15 cellular contexts compared by ENCODE assay signal in the genomic region with DNA sequence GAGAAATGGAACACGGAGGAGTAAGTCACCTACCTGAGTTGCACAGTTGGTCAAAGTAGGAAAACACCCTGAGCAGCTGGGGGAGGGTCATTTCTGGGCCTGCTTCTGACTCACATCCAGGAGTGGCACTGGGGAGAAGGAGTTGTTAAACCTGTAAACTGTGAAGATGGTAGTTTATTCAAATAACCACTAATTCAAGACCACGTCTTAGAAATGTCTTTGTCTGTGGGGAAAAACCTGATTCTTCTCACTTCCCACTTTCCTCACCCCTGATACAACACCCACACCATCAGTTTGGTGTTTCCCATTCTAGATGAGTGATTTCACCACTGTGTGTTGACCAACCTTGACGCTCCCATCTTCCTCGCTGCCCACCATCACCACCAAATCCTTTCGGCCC.
A peak's percentile ranks its signal among the peaks of the same experiment; 100 is the strongest.
DNase-seq lines count a peak whose midpoint lies in the region; ATAC-seq and TF ChIP-seq lines count a peak whose summit lies in the region.
"Had no signal": no experiment of that assay in that cellular context is flagged by ENCODE, and none has a peak within 500 bp of the region (broad histone marks: within the 10 kb centered on the region; RNA-seq: fewer than 3 reads in every experiment).

No MANE protein-coding gene starts in this region.

- no peak overlapping the region for H3K27ac ChIP-seq in breast epithelium
- H3K27ac ChIP-seq: 22Rv1, thoracic aorta had no signal

- no peaks in the 10 kb centered on the region for H3K36me3 ChIP-seq in breast epithelium
- H3K36me3 ChIP-seq: thoracic aorta had no signal

- H3K27ac Mint-ChIP-seq in MCF 10A (ENCODE audit: low read depth, unreplicated experiment) = no peak overlapping the region
- H3K27ac Mint-ChIP-seq in stimulated activated naive B cell treated with anti-CD40 and anti-IgM and Interleukin-4, amounts not matched to agents 10 μg/mL and 1 μg/mL and 100 μg/mL, for 72 hours = no peak overlapping the region
- H3K27ac Mint-ChIP-seq: activated naive CD8-positive, alpha-beta T cell treated with anti-CD3 and anti-CD28 coated beads, Interleukin-2, amount 10 ng/mL, durations not matched to agents 7 days and 5 days had no signal

- DNase-seq in MCF 10A (ENCODE audit: unreplicated experiment) (peak; percentile 44), breast epithelium (ENCODE audit: low spot score in 2 of 2) (no peak), NCI-H1105 (lab: John Stamatoyannopoulos, UW) (no peak), NCI-H526 treated with DMSO at 0.1 percent for 48 hours (lab: John Stamatoyannopoulos, UW) (no peak)
- DNase-seq in stimulated activated naive B cell treated with anti-CD40 and anti-IgM and Interleukin-4, amounts not matched to agents 10 μg/mL and 1 μg/mL and 100 μg/mL, for 72 hours = peak; percentile 24
- DNase-seq in effector CD4-positive, alpha-beta T cell = no peak
- DNase-seq: activated naive CD8-positive, alpha-beta T cell treated with anti-CD3 and anti-CD28 coated beads, Interleukin-2, amount 10 ng/mL, durations not matched to agents 7 days and 5 days; Caco-2; right cardiac atrium; T1000 had no signal

- no peak overlapping the region for H3K4me3 Mint-ChIP-seq in MCF 10A (ENCODE audit: unreplicated experiment)
- H3K4me3 Mint-ChIP-seq in stimulated activated naive B cell treated with anti-CD40 and anti-IgM and Interleukin-4, amounts not matched to agents 10 μg/mL and 1 μg/mL and 100 μg/mL, for 72 hours = no peak overlapping the region
- H3K4me3 Mint-ChIP-seq: activated naive CD8-positive, alpha-beta T cell treated with anti-CD3 and anti-CD28 coated beads, Interleukin-2, amount 10 ng/mL, durations not matched to agents 7 days and 5 days had no signal

- POLR2A ChIA-PET in MCF 10A (lab: Yijun Ruan, JAX) = no interaction called here

- H3K4me3 ChIP-seq in breast epithelium = no peak overlapping the region
- H3K4me3 ChIP-seq: K562, thoracic aorta had no signal

- H3K36me3 Mint-ChIP-seq in MCF 10A (ENCODE audit: insufficient read depth, unreplicated experiment) = peaks cover 4% of the 10 kb centered on the region
- no peaks in the 10 kb centered on the region for H3K36me3 Mint-ChIP-seq in stimulated activated naive B cell treated with anti-CD40 and anti-IgM and Interleukin-4, amounts not matched to agents 10 μg/mL and 1 μg/mL and 100 μg/mL, for 72 hours
- H3K36me3 Mint-ChIP-seq: activated naive CD8-positive, alpha-beta T cell treated with anti-CD3 and anti-CD28 coated beads, Interleukin-2, amount 10 ng/mL, durations not matched to agents 7 days and 5 days had no signal

- BruUV-seq in MCF 10A (replicated peaks; lab: Mats Ljungman, UMichigan) = no TSS peak

- peak; percentile 81 for ATAC-seq in HG02588 (IDR thresholded peaks at IDR 0.05; ENCODE audit: unreplicated experiment)
- ATAC-seq in HG03432 (IDR thresholded peaks at IDR 0.05; ENCODE audit: unreplicated experiment) = peak; percentile 88
- ATAC-seq in stimulated activated naive B cell treated with anti-CD40 and anti-IgM and Interleukin-4, amounts not matched to agents 10 μg/mL and 1 μg/mL and 100 μg/mL, for 72 hours (replicated peaks) = peak; percentile 89 to 94
- ATAC-seq: K562, right cardiac atrium had no signal

- CTCF ChIA-PET in MCF 10A (lab: Yijun Ruan, JAX) = no interaction called here

- H3K4me1 ChIP-seq in breast epithelium = no peaks in the 10 kb centered on the region
- H3K4me1 ChIP-seq: Caco-2 had no signal

- no peaks in the 10 kb centered on the region for H3K9me3 Mint-ChIP-seq in MCF 10A (ENCODE audit: unreplicated experiment)
- peaks cover 5 to 12% of the 10 kb centered on the region in 2 donors for H3K9me3 Mint-ChIP-seq in stimulated activated naive B cell treated with anti-CD40 and anti-IgM and Interleukin-4, amounts not matched to agents 10 μg/mL and 1 μg/mL and 100 μg/mL, for 72 hours
- H3K9me3 Mint-ChIP-seq: activated naive CD8-positive, alpha-beta T cell treated with anti-CD3 and anti-CD28 coated beads, Interleukin-2, amount 10 ng/mL, durations not matched to agents 7 days and 5 days had no signal

- TF ChIP-seq POLR2A in breast epithelium (IDR thresholded peaks at IDR 0.05) = no peak

- H3K9me3 ChIP-seq in breast epithelium = no peaks in the 10 kb centered on the region
- H3K9me3 ChIP-seq: Caco-2, thoracic aorta had no signal

- intact Hi-C loops in MCF 10A (cut with micrococcal nuclease) = no loop called here
- intact Hi-C loops in breast epithelium (cut with DNase I; ENCODE audit: low total_unique reads) = no loop called here

- TF ChIP-seq CTCF in MCF 10A (IDR thresholded peaks at IDR 0.05; ENCODE audit: unreplicated experiment) (no peak), breast epithelium (IDR thresholded peaks at IDR 0.05) (no peak)

- H3K27me3 ChIP-seq in breast epithelium = no peaks in the 10 kb centered on the region

- no peaks in the 10 kb centered on the region for H3K27me3 Mint-ChIP-seq in MCF 10A (ENCODE audit: insufficient read depth, unreplicated experiment)
- peaks cover 0 to 7% of the 10 kb centered on the region in 2 donors for H3K27me3 Mint-ChIP-seq in stimulated activated naive B cell treated with anti-CD40 and anti-IgM and Interleukin-4, amounts not matched to agents 10 μg/mL and 1 μg/mL and 100 μg/mL, for 72 hours
- H3K27me3 Mint-ChIP-seq: activated naive CD8-positive, alpha-beta T cell treated with anti-CD3 and anti-CD28 coated beads, Interleukin-2, amount 10 ng/mL, durations not matched to agents 7 days and 5 days had no signal

- H3K4me1 Mint-ChIP-seq in MCF 10A (ENCODE audit: insufficient read depth, unreplicated experiment) = peaks cover 6% of the 10 kb centered on the region
- peaks cover 7 to 15% of the 10 kb centered on the region in 2 donors for H3K4me1 Mint-ChIP-seq in stimulated activated naive B cell treated with anti-CD40 and anti-IgM and Interleukin-4, amounts not matched to agents 10 μg/mL and 1 μg/mL and 100 μg/mL, for 72 hours
- H3K4me1 Mint-ChIP-seq: activated naive CD8-positive, alpha-beta T cell treated with anti-CD3 and anti-CD28 coated beads, Interleukin-2, amount 10 ng/mL, durations not matched to agents 7 days and 5 days had no signal

Comparison
In these comparisons a context has a peak if more than half of its experiments do, and no peak if none do; other contexts are left out.
1. DNase-seq: peak in MCF 10A (single experiment) and stimulated activated naive B cell treated with anti-CD40 and anti-IgM and Interleukin-4, amounts not matched to agents 10 μg/mL and 1 μg/mL and 100 μg/mL, for 72 hours (single experiment); none in breast epithelium (0 of 2), effector CD4-positive, alpha-beta T cell (single experiment), NCI-H1105 (single experiment) and NCI-H526 treated with DMSO at 0.1 percent for 48 hours (single experiment).
2. Peak in every context shown above with its lines, with median percentiles within 50 percentile points of each other: ATAC-seq.